1 cellular context compared by ENCODE assay signal in genomic region chr15:78139564-78139963, GRCh38.
TF ChIP-seq lines count a peak whose summit lies in the region.

No MANE protein-coding gene starts in this region.

TF ChIP-seq in HepG2, 621 proteins besides CTCF, POLR2A, EP300 and RAD21:
- TF ChIP-seq AGO1 (IDR thresholded peaks at IDR 0.05; ENCODE audit: low read depth, low read length, poor library complexity, severe bottlenecking) (no peak), CEBPB (IDR thresholded peaks at IDR 0.05; ENCODE audit: borderline replicate concordance, low read depth, low read length) (peak; percentile 27; the same call in 1 of the 2 replicates), TBL1XR1 (IDR thresholded peaks at IDR 0.05; ENCODE audit: borderline replicate concordance, low read length, partially characterized antibody) (no peak)
TF ChIP-seq in HepG2: peak in this region for 1.
